In the genomic region with DNA sequence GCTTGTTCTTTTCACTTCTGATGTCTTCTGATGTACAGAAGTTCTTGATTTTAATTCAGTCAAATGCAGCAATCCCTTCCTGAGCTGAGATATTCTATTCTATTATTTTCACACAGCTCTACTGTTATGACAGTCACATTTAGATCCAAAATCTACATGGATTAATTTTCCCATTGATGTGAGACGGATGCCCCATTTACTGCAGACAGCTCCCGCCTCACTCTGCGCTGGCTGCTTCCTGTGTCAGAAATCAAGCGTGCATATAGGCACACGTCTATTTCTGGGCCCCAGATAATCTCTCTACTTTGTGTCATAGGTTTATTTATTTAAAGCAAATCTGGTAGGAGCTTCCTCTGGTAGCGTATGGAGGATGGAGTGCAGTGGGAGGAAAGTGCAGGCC, we compare ENCODE assay signal across 1 cellular context.
TF ChIP-seq lines count a peak whose summit lies in the region.

No MANE protein-coding gene starts in this region.

TF ChIP-seq in WTC11, 78 proteins besides CTCF, POLR2A, EP300 and RAD21 (continued from another document):
- TF ChIP-seq, protein P1, sequence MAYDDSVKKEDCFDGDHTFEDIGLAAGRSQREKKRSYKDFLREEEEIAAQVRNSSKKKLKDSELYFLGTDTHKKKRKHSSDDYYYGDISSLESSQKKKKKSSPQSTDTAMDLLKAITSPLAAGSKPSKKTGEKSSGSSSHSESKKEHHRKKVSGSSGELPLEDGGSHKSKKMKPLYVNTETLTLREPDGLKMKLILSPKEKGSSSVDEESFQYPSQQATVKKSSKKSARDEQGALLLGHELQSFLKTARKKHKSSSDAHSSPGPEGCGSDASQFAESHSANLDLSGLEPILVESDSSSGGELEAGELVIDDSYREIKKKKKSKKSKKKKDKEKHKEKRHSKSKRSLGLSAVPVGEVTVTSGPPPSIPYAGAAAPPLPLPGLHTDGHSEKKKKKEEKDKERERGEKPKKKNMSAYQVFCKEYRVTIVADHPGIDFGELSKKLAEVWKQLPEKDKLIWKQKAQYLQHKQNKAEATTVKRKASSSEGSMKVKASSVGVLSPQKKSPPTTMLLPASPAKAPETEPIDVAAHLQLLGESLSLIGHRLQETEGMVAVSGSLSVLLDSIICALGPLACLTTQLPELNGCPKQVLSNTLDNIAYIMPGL (CRISPR knock-in tag; IDR thresholded peaks at IDR 0.05) = no peak
- no peak for TF ChIP-seq CBFB (CRISPR knock-in tag; IDR thresholded peaks at IDR 0.05; ENCODE audit: low read depth)
- TF ChIP-seq, protein P2, sequence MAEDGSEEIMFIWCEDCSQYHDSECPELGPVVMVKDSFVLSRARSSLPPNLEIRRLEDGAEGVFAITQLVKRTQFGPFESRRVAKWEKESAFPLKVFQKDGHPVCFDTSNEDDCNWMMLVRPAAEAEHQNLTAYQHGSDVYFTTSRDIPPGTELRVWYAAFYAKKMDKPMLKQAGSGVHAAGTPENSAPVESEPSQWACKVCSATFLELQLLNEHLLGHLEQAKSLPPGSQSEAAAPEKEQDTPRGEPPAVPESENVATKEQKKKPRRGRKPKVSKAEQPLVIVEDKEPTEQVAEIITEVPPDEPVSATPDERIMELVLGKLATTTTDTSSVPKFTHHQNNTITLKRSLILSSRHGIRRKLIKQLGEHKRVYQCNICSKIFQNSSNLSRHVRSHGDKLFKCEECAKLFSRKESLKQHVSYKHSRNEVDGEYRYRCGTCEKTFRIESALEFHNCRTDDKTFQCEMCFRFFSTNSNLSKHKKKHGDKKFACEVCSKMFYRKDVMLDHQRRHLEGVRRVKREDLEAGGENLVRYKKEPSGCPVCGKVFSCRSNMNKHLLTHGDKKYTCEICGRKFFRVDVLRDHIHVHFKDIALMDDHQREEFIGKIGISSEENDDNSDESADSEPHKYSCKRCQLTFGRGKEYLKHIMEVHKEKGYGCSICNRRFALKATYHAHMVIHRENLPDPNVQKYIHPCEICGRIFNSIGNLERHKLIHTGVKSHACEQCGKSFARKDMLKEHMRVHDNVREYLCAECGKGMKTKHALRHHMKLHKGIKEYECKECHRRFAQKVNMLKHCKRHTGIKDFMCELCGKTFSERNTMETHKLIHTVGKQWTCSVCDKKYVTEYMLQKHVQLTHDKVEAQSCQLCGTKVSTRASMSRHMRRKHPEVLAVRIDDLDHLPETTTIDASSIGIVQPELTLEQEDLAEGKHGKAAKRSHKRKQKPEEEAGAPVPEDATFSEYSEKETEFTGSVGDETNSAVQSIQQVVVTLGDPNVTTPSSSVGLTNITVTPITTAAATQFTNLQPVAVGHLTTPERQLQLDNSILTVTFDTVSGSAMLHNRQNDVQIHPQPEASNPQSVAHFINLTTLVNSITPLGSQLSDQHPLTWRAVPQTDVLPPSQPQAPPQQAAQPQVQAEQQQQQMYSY (CRISPR knock-in tag; IDR thresholded peaks at IDR 0.05) = no peak
- TF ChIP-seq, protein P3, sequence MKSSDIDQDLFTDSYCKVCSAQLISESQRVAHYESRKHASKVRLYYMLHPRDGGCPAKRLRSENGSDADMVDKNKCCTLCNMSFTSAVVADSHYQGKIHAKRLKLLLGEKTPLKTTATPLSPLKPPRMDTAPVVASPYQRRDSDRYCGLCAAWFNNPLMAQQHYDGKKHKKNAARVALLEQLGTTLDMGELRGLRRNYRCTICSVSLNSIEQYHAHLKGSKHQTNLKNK (CRISPR knock-in tag; IDR thresholded peaks at IDR 0.05) = no peak
TF ChIP-seq in WTC11: peak in this region for 0.
